ENCODE assay signal across 1 cellular context in genomic region chr1:31707059-31707600, GRCh38. TPM values are rescaled to one million over a fixed set of nuclear protein-coding genes. Genes with fewer than 3 reads are reported as not detected.
"Had no signal": no experiment of that assay in that cellular context is flagged by ENCODE, and none has a peak within 500 bp of the region (broad histone marks: within the 10 kb centered on the region; RNA-seq: fewer than 3 reads in every experiment).

No MANE protein-coding gene starts in this region.

RNA-seq across cellular contexts. Expression of gene COL16A1, which starts 3.3 kb away (rescaled TPM):
- total RNA-seq: activated CD8-positive, alpha-beta T cell treated with anti-CD3 and anti-CD28 coated beads, Interleukin-2, amount 10 ng/mL, durations not matched to agents 7 days and 5 days had no signal
